ENCODE assay signal across 1 cellular context in the genomic region with DNA sequence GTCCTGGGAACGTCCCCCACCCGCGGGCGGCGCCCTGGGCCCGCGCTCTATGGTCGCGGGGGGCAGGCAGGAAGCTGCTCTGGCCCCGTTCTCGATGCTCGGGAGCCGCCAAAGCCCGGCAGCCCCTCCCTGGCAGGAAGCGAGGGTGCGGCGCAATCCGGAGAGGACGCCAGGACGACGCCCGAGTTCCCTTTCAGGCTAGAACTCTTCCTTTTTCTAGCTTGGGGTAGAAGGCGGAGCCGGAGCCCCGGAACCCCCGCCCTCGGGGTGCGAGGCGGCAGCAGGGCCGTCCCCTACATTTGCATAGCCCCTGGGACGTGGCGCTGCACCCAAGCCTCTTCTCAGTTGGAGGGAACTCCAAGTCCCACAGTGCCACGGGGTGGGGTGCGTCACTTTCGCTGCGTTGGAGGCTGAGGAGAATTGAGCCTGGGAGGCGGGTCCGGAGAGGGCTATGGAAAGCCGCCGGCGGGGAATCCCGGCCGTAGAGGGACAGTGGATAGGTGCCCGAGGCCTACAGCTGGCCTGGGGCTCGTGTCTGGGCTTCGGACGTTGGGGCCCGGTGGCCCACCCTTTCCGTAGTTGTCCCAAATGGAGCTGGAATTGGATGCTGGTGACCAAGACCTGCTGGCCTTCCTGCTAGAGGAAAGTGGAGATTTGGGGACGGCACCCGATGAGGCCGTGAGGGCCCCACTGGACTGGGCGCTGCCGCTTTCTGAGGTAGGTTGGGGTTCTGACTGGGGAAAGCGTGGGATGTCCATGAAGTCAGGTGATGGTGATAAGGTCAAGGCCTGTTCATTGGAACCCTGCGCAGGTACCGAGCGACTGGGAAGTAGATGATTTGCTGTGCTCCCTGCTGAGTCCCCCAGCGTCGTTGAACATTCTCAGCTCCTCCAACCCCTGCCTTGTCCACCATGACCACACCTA.
A peak's percentile ranks its signal among the peaks of the same experiment; 100 is the strongest.
TF ChIP-seq lines count a peak whose summit lies in the region.

A gene with protein sequence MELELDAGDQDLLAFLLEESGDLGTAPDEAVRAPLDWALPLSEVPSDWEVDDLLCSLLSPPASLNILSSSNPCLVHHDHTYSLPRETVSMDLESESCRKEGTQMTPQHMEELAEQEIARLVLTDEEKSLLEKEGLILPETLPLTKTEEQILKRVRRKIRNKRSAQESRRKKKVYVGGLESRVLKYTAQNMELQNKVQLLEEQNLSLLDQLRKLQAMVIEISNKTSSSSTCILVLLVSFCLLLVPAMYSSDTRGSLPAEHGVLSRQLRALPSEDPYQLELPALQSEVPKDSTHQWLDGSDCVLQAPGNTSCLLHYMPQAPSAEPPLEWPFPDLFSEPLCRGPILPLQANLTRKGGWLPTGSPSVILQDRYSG (plus strand): TSS at position 482 of the 924 bp plus-strand sequence. CDS start 107 bp downstream, at position 589.
A gene with protein sequence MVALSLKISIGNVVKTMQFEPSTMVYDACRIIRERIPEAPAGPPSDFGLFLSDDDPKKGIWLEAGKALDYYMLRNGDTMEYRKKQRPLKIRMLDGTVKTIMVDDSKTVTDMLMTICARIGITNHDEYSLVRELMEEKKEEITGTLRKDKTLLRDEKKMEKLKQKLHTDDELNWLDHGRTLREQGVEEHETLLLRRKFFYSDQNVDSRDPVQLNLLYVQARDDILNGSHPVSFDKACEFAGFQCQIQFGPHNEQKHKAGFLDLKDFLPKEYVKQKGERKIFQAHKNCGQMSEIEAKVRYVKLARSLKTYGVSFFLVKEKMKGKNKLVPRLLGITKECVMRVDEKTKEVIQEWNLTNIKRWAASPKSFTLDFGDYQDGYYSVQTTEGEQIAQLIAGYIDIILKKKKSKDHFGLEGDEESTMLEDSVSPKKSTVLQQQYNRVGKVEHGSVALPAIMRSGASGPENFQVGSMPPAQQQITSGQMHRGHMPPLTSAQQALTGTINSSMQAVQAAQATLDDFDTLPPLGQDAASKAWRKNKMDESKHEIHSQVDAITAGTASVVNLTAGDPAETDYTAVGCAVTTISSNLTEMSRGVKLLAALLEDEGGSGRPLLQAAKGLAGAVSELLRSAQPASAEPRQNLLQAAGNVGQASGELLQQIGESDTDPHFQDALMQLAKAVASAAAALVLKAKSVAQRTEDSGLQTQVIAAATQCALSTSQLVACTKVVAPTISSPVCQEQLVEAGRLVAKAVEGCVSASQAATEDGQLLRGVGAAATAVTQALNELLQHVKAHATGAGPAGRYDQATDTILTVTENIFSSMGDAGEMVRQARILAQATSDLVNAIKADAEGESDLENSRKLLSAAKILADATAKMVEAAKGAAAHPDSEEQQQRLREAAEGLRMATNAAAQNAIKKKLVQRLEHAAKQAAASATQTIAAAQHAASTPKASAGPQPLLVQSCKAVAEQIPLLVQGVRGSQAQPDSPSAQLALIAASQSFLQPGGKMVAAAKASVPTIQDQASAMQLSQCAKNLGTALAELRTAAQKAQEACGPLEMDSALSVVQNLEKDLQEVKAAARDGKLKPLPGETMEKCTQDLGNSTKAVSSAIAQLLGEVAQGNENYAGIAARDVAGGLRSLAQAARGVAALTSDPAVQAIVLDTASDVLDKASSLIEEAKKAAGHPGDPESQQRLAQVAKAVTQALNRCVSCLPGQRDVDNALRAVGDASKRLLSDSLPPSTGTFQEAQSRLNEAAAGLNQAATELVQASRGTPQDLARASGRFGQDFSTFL (N-terminal part only) (minus strand): TSS at position 11 of the 924 bp plus-strand sequence. CDS start 6,501 bp downstream, outside the sequence.

TF ChIP-seq in HepG2, 621 proteins besides CTCF, POLR2A, EP300 and RAD21 (continued from another document and continues in another):
- TF ChIP-seq ZFX (CRISPR knock-in tag; IDR thresholded peaks at IDR 0.05; ENCODE audit: low read depth) (peak; percentile 88), POLR2AphosphoS2 (IDR thresholded peaks at IDR 0.05; ENCODE audit: low read depth, low read length) (no peak), ZNF589 (CRISPR knock-in tag; conservative IDR thresholded peaks at IDR 0.05) (peak; percentile 52; the same call in 1 of the 2 replicates), ZFP90 (CRISPR knock-in tag; IDR thresholded peaks at IDR 0.05; ENCODE audit: borderline replicate concordance) (peak; percentile 91; the same call in 1 of the 2 replicates), RFX5 (IDR thresholded peaks at IDR 0.05; ENCODE audit: low read depth, low read length) (no peak), ZNF766 (CRISPR knock-in tag; IDR thresholded peaks at IDR 0.05; ENCODE audit: borderline replicate concordance) (peak; percentile 70), SKI (IDR thresholded peaks at IDR 0.05; ENCODE audit: partially characterized antibody) (peak; percentile 55), SP4 (CRISPR knock-in tag; IDR thresholded peaks at IDR 0.05) (peak; percentile 84), ZNF547 (CRISPR knock-in tag; IDR thresholded peaks at IDR 0.05) (peak; percentile 74), KAT2B (IDR thresholded peaks at IDR 0.05; ENCODE audit: borderline replicate concordance, low read depth, low read length) (no peak), ZNF841 (CRISPR knock-in tag; IDR thresholded peaks at IDR 0.05; ENCODE audit: borderline replicate concordance) (no peak), SSRP1 (CRISPR knock-in tag; IDR thresholded peaks at IDR 0.05) (peak; percentile 14; the same call in 1 of the 2 replicates), ZNF670 (CRISPR knock-in tag; IDR thresholded peaks at IDR 0.05; ENCODE audit: borderline replicate concordance) (peak; percentile 94), THYN1 (CRISPR knock-in tag; IDR thresholded peaks at IDR 0.05; ENCODE audit: borderline replicate concordance, low read depth) (no peak), ZNF253 (CRISPR knock-in tag; IDR thresholded peaks at IDR 0.05; ENCODE audit: borderline replicate concordance) (no peak), ZNF7 (CRISPR knock-in tag; IDR thresholded peaks at IDR 0.05) (0 out of 2 replicates have a peak, but pooled peaks have one; percentile 8), ZNF335 (CRISPR knock-in tag; IDR thresholded peaks at IDR 0.05) (peak; percentile 50; the same call in 1 of the 2 replicates), ARNT2 (CRISPR knock-in tag; IDR thresholded peaks at IDR 0.05; ENCODE audit: low read depth) (peak; percentile 75), PHB2 (IDR thresholded peaks at IDR 0.05; ENCODE audit: partially characterized antibody) (no peak), ARNT (IDR thresholded peaks at IDR 0.05) (no peak), IRF2 (CRISPR knock-in tag; IDR thresholded peaks at IDR 0.05) (peak; percentile 75; the same call in 1 of the 2 replicates), KLF6 (CRISPR knock-in tag; IDR thresholded peaks at IDR 0.05) (peak; percentile 91; the same call in 1 of the 2 replicates)
- TF ChIP-seq, protein P1, sequence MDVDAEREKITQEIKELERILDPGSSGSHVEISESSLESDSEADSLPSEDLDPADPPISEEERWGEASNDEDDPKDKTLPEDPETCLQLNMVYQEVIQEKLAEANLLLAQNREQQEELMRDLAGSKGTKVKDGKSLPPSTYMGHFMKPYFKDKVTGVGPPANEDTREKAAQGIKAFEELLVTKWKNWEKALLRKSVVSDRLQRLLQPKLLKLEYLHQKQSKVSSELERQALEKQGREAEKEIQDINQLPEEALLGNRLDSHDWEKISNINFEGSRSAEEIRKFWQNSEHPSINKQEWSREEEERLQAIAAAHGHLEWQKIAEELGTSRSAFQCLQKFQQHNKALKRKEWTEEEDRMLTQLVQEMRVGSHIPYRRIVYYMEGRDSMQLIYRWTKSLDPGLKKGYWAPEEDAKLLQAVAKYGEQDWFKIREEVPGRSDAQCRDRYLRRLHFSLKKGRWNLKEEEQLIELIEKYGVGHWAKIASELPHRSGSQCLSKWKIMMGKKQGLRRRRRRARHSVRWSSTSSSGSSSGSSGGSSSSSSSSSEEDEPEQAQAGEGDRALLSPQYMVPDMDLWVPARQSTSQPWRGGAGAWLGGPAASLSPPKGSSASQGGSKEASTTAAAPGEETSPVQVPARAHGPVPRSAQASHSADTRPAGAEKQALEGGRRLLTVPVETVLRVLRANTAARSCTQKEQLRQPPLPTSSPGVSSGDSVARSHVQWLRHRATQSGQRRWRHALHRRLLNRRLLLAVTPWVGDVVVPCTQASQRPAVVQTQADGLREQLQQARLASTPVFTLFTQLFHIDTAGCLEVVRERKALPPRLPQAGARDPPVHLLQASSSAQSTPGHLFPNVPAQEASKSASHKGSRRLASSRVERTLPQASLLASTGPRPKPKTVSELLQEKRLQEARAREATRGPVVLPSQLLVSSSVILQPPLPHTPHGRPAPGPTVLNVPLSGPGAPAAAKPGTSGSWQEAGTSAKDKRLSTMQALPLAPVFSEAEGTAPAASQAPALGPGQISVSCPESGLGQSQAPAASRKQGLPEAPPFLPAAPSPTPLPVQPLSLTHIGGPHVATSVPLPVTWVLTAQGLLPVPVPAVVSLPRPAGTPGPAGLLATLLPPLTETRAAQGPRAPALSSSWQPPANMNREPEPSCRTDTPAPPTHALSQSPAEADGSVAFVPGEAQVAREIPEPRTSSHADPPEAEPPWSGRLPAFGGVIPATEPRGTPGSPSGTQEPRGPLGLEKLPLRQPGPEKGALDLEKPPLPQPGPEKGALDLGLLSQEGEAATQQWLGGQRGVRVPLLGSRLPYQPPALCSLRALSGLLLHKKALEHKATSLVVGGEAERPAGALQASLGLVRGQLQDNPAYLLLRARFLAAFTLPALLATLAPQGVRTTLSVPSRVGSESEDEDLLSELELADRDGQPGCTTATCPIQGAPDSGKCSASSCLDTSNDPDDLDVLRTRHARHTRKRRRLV (CRISPR knock-in tag; IDR thresholded peaks at IDR 0.05): peak; percentile 92
- TF ChIP-seq, protein P2, sequence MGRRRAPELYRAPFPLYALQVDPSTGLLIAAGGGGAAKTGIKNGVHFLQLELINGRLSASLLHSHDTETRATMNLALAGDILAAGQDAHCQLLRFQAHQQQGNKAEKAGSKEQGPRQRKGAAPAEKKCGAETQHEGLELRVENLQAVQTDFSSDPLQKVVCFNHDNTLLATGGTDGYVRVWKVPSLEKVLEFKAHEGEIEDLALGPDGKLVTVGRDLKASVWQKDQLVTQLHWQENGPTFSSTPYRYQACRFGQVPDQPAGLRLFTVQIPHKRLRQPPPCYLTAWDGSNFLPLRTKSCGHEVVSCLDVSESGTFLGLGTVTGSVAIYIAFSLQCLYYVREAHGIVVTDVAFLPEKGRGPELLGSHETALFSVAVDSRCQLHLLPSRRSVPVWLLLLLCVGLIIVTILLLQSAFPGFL (CRISPR knock-in tag; IDR thresholded peaks at IDR 0.05): no peak
- TF ChIP-seq, protein P3, sequence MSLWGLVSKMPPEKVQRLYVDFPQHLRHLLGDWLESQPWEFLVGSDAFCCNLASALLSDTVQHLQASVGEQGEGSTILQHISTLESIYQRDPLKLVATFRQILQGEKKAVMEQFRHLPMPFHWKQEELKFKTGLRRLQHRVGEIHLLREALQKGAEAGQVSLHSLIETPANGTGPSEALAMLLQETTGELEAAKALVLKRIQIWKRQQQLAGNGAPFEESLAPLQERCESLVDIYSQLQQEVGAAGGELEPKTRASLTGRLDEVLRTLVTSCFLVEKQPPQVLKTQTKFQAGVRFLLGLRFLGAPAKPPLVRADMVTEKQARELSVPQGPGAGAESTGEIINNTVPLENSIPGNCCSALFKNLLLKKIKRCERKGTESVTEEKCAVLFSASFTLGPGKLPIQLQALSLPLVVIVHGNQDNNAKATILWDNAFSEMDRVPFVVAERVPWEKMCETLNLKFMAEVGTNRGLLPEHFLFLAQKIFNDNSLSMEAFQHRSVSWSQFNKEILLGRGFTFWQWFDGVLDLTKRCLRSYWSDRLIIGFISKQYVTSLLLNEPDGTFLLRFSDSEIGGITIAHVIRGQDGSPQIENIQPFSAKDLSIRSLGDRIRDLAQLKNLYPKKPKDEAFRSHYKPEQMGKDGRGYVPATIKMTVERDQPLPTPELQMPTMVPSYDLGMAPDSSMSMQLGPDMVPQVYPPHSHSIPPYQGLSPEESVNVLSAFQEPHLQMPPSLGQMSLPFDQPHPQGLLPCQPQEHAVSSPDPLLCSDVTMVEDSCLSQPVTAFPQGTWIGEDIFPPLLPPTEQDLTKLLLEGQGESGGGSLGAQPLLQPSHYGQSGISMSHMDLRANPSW (CRISPR knock-in tag; IDR thresholded peaks at IDR 0.05; ENCODE audit: borderline replicate concordance): no peak; the same call in 1 of the 2 replicates
- TF ChIP-seq, protein P4, sequence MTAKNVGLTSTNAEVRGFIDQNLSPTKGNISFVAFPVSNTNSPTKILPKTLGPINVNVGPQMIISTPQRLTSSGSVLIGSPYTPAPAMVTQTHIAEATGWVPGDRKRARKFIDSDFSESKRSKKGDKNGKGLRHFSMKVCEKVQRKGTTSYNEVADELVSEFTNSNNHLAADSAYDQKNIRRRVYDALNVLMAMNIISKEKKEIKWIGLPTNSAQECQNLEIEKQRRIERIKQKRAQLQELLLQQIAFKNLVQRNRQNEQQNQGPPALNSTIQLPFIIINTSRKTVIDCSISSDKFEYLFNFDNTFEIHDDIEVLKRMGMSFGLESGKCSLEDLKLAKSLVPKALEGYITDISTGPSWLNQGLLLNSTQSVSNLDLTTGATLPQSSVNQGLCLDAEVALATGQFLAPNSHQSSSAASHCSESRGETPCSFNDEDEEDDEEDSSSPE (CRISPR knock-in tag; IDR thresholded peaks at IDR 0.05): peak; percentile 89
- TF ChIP-seq, protein P5, sequence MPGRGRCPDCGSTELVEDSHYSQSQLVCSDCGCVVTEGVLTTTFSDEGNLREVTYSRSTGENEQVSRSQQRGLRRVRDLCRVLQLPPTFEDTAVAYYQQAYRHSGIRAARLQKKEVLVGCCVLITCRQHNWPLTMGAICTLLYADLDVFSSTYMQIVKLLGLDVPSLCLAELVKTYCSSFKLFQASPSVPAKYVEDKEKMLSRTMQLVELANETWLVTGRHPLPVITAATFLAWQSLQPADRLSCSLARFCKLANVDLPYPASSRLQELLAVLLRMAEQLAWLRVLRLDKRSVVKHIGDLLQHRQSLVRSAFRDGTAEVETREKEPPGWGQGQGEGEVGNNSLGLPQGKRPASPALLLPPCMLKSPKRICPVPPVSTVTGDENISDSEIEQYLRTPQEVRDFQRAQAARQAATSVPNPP (CRISPR knock-in tag; IDR thresholded peaks at IDR 0.05): peak; percentile 81; the same call in 1 of the 2 replicates
- TF ChIP-seq, protein P6, sequence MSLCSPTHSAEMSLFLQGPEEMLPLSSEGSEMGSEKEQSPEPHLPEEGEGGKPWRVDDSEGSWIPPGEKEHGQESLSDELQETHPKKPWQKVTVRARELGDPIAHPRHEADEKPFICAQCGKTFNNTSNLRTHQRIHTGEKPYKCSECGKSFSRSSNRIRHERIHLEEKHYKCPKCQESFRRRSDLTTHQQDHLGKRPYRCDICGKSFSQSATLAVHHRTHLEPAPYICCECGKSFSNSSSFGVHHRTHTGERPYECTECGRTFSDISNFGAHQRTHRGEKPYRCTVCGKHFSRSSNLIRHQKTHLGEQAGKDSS (CRISPR knock-in tag; IDR thresholded peaks at IDR 0.05; ENCODE audit: borderline replicate concordance, low read depth): 0 out of 2 replicates have a peak, but pooled peaks have one; percentile 3
- TF ChIP-seq, protein P7, sequence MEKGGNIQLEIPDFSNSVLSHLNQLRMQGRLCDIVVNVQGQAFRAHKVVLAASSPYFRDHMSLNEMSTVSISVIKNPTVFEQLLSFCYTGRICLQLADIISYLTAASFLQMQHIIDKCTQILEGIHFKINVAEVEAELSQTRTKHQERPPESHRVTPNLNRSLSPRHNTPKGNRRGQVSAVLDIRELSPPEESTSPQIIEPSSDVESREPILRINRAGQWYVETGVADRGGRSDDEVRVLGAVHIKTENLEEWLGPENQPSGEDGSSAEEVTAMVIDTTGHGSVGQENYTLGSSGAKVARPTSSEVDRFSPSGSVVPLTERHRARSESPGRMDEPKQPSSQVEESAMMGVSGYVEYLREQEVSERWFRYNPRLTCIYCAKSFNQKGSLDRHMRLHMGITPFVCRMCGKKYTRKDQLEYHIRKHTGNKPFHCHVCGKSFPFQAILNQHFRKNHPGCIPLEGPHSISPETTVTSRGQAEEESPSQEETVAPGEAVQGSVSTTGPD (CRISPR knock-in tag; IDR thresholded peaks at IDR 0.05): no peak
